In genomic region chr4:70895846-70896435, GRCh38 we compare ENCODE assay signal across 13 cellular contexts. TPM values are rescaled to one million over a fixed set of nuclear protein-coding genes. Genes with fewer than 3 reads are reported as not detected.
A peak's percentile ranks its signal among the peaks of the same experiment; 100 is the strongest.
DNase-seq lines count a peak whose midpoint lies in the region; ATAC-seq and TF ChIP-seq lines count a peak whose summit lies in the region.
"Had no signal": no experiment of that assay in that cellular context is flagged by ENCODE, and none has a peak within 500 bp of the region (broad histone marks: within the 10 kb centered on the region; RNA-seq: fewer than 3 reads in every experiment).

No MANE protein-coding gene starts in this region.

- no peak overlapping the region for H3K4me3 ChIP-seq in retinal pigment epithelial cell (ENCODE audit: low read length)
- H3K4me3 ChIP-seq in smooth muscle cell, result no peak overlapping the region

- H3K27me3 ChIP-seq in smooth muscle cell (ENCODE audit: low read depth), result no peaks in the 10 kb centered on the region

- CTCF ChIA-PET in GM10248 (lab: Yijun Ruan, JAX), result interaction anchor here (1.0 to 1.8 kb wide), 2 partner anchors 12 to 14 kb away, joined by 3 to 7 read pairs; no protein-coding TSS in a partner anchor

- DNase-seq in glutamatergic neuron (no peak), retinal pigment epithelial cell (ENCODE audit: low read depth) (peak; percentile 76), smooth muscle cell (lab: John Stamatoyannopoulos, UW; ENCODE audit: unreplicated experiment) (no peak), NCI-H1417 (lab: John Stamatoyannopoulos, UW) (no peak), GM10248 (ENCODE audit: extremely low spot score) (no peak)
- no peak for DNase-seq in activated naive CD8-positive, alpha-beta T cell treated with anti-CD3 and anti-CD28 coated beads, Interleukin-2, amount 50 U/mL, for 24 hours
- DNase-seq: DND-41; mesendoderm; NCI-H774; stimulated activated CD4-positive, alpha-beta T cell treated with anti-CD3 and anti-CD28 coated beads, Interleukin-4, amount 100 ng/mL, for 24 hours had no signal

- H4K20me1 ChIP-seq in smooth muscle cell (ENCODE audit: low read depth), result no peaks in the 10 kb centered on the region

- no peaks in the 10 kb centered on the region for H3K9me3 ChIP-seq in smooth muscle cell (replicated peaks; ENCODE audit: low read depth)

- H3K79me2 ChIP-seq in smooth muscle cell (ENCODE audit: low read depth), result no peaks in the 10 kb centered on the region

- 69% methylated on average over 5 of the region's 5 CpGs for WGBS in smooth muscle cell (ENCODE audit: low lambda C conversion rate)

- H3K4me3 Mint-ChIP-seq in glutamatergic neuron (ENCODE audit: unreplicated experiment), result no peak overlapping the region
- H3K4me3 Mint-ChIP-seq in activated naive CD8-positive, alpha-beta T cell treated with anti-CD3 and anti-CD28 coated beads, Interleukin-2, amount 50 U/mL, for 24 hours, result no peak overlapping the region
- H3K4me3 Mint-ChIP-seq: activated naive CD4-positive, alpha-beta T cell treated with anti-CD3 and anti-CD28 coated beads, Interleukin-2, amount 50 U/mL, for 24 hours had no signal

- H3K4me1 ChIP-seq in smooth muscle cell (ENCODE audit: low read depth), result no peaks in the 10 kb centered on the region

- peak overlapping the region; percentile 18 for H3K27ac Mint-ChIP-seq in glutamatergic neuron (ENCODE audit: unreplicated experiment)
- H3K27ac Mint-ChIP-seq in activated naive CD8-positive, alpha-beta T cell treated with anti-CD3 and anti-CD28 coated beads, Interleukin-2, amount 50 U/mL, for 24 hours, result no peak overlapping the region
- H3K27ac Mint-ChIP-seq: activated naive CD4-positive, alpha-beta T cell treated with anti-CD3 and anti-CD28 coated beads, Interleukin-2, amount 50 U/mL, for 24 hours had no signal

- H3K9me3 Mint-ChIP-seq in glutamatergic neuron (ENCODE audit: unreplicated experiment), result no peaks in the 10 kb centered on the region
- no peaks in the 10 kb centered on the region for H3K9me3 Mint-ChIP-seq in activated naive CD8-positive, alpha-beta T cell treated with anti-CD3 and anti-CD28 coated beads, Interleukin-2, amount 50 U/mL, for 24 hours
- H3K9me3 Mint-ChIP-seq: activated naive CD4-positive, alpha-beta T cell treated with anti-CD3 and anti-CD28 coated beads, Interleukin-2, amount 50 U/mL, for 24 hours had no signal

- POLR2A ChIA-PET in GM10248 (lab: Yijun Ruan, JAX), result no interaction called here

- peaks cover 6% of the 10 kb centered on the region for H3K4me1 Mint-ChIP-seq in glutamatergic neuron (ENCODE audit: low read depth, unreplicated experiment)
- no peaks in the 10 kb centered on the region for H3K4me1 Mint-ChIP-seq in activated naive CD8-positive, alpha-beta T cell treated with anti-CD3 and anti-CD28 coated beads, Interleukin-2, amount 50 U/mL, for 24 hours
- H3K4me1 Mint-ChIP-seq: activated naive CD4-positive, alpha-beta T cell treated with anti-CD3 and anti-CD28 coated beads, Interleukin-2, amount 50 U/mL, for 24 hours had no signal

- H3F3A ChIP-seq in smooth muscle cell (ENCODE audit: low read depth), result no peaks in the 10 kb centered on the region

- no peak overlapping the region for H3K9ac ChIP-seq in smooth muscle cell (ENCODE audit: low read depth)

- TF ChIP-seq CTCF in glutamatergic neuron (IDR thresholded peaks at IDR 0.05; ENCODE audit: partially characterized antibody, unreplicated experiment), result no peak
- no peak for TF ChIP-seq CTCF in retinal pigment epithelial cell (conservative IDR thresholded peaks at IDR 0.05; ENCODE audit: low read depth, low read length)
- TF ChIP-seq CTCF in smooth muscle cell (IDR thresholded peaks at IDR 0.05; ENCODE audit: borderline replicate concordance, insufficient read depth, poor library complexity, severe bottlenecking), result no peak
- no peak for TF ChIP-seq CTCF in GM10248 (IDR thresholded peaks at IDR 0.05; ENCODE audit: control extremely low read depth, extremely low read depth, low read depth, missing control alignments)

- ATAC-seq in GM19463 (IDR thresholded peaks at IDR 0.05; ENCODE audit: unreplicated experiment), result peak; percentile 71
- peak; percentile 64 for ATAC-seq in HG03432 (IDR thresholded peaks at IDR 0.05; ENCODE audit: unreplicated experiment)
- no peak for ATAC-seq in activated naive CD8-positive, alpha-beta T cell treated with anti-CD3 and anti-CD28 coated beads, Interleukin-2, amount 50 U/mL, for 24 hours

- no peak overlapping the region for H3K27ac ChIP-seq in smooth muscle cell (ENCODE audit: low read depth)

- H3K4me2 ChIP-seq in smooth muscle cell, result no peak overlapping the region

- no peaks in the 10 kb centered on the region for H3K36me3 Mint-ChIP-seq in glutamatergic neuron (ENCODE audit: unreplicated experiment)
- H3K36me3 Mint-ChIP-seq in activated naive CD8-positive, alpha-beta T cell treated with anti-CD3 and anti-CD28 coated beads, Interleukin-2, amount 50 U/mL, for 24 hours (ENCODE audit: low read depth), result no peaks in the 10 kb centered on the region
- H3K36me3 Mint-ChIP-seq: activated naive CD4-positive, alpha-beta T cell treated with anti-CD3 and anti-CD28 coated beads, Interleukin-2, amount 50 U/mL, for 24 hours had no signal

- no peaks in the 10 kb centered on the region for H3K27me3 Mint-ChIP-seq in glutamatergic neuron (ENCODE audit: unreplicated experiment)
- no peaks in the 10 kb centered on the region for H3K27me3 Mint-ChIP-seq in activated naive CD8-positive, alpha-beta T cell treated with anti-CD3 and anti-CD28 coated beads, Interleukin-2, amount 50 U/mL, for 24 hours
- H3K27me3 Mint-ChIP-seq: activated naive CD4-positive, alpha-beta T cell treated with anti-CD3 and anti-CD28 coated beads, Interleukin-2, amount 50 U/mL, for 24 hours had no signal

- no peaks in the 10 kb centered on the region for H3K36me3 ChIP-seq in smooth muscle cell (ENCODE audit: low read depth)

- no peak overlapping the region for H2AFZ ChIP-seq in smooth muscle cell (ENCODE audit: low read depth)

RNA-seq across cellular contexts. Expression of gene MOB1B, which starts 6.2 kb away (rescaled TPM):
- total RNA-seq in glutamatergic neuron (ENCODE audit: unreplicated experiment) (24.6 TPM), smooth muscle cell (18.3 and 23.7 TPM in 2 replicates)
- 3.4 and 4.4 TPM in 2 replicates for polyA plus RNA-seq in smooth muscle cell

RNA-seq across cellular contexts. Expression of gene GRSF1, which starts 56.3 kb away (rescaled TPM):
- total RNA-seq in glutamatergic neuron (ENCODE audit: unreplicated experiment), result 61.1 TPM
- 109 and 120 TPM in 2 replicates for total RNA-seq in smooth muscle cell
- polyA plus RNA-seq in smooth muscle cell, result 105 and 117 TPM in 2 replicates
